ENCODE assay signal across 22 cellular contexts in genomic region chr14:68559949-68560348, GRCh38.
DNase-seq lines count a peak whose midpoint lies in the region; ATAC-seq, FAIRE-seq and TF ChIP-seq lines count a peak whose summit lies in the region.
"Had no signal": no experiment of that assay in that cellular context is flagged by ENCODE, and none has a peak within 500 bp of the region (broad histone marks: within the 10 kb centered on the region; RNA-seq: fewer than 3 reads in every experiment).

No MANE protein-coding gene starts in this region.

- intact Hi-C loops in HepG2 (cut with micrococcal nuclease; ENCODE audit: unreplicated experiment), result loop anchor here (10.0 kb wide), 1 partner anchor 95 kb away; no protein-coding TSS in a partner anchor
- intact Hi-C loops in uterus (cut with DNase I; ENCODE audit: low total_unique reads), result no loop called here
- intact Hi-C loops in mucosa of descending colon (cut with DNase I, micrococcal nuclease), result no loop called here

- BruUV-seq in HepG2 (replicated peaks; lab: Mats Ljungman, UMichigan), result no TSS peak

- H3K4me3 ChIP-seq in liver (ENCODE audit: low read depth in 1 of 3, low read length in 3 of 3) (peak overlapping the region; percentile 53 to 70 (median 54)), HepG2 (replicated peaks in 1 of 3; ENCODE audit: insufficient read depth in 1 of 3, low read depth in 2 of 3, low read length in 3 of 3) (no peak overlapping the region), trophoblast cell (ENCODE audit: low read depth, low read length) (no peak overlapping the region), uterus (no peak overlapping the region), mucosa of descending colon (no peak overlapping the region), right atrium auricular region (no peak overlapping the region)
- H3K4me3 ChIP-seq: BLaER1 treated with 17β-estradiol and CSF1 and Interleukin-3, amounts not matched to agents 10 nM and 100 nM; GM23248 had no signal

- H3K4me1 ChIP-seq in liver (ENCODE audit: control insufficient read depth in 4 of 4, insufficient read depth in 4 of 4, low read length in 3 of 4) (peaks cover 14 to 45% (median 29%) of the 10 kb centered on the region in 4 donors), HepG2 (ENCODE audit: insufficient read depth, low read length) (peaks cover 47% of the 10 kb centered on the region), trophoblast cell (ENCODE audit: control insufficient read depth in 1 of 2, insufficient read depth in 2 of 2, low read length in 2 of 2) (peaks cover 30 to 37% of the 10 kb centered on the region in 2 experiments), uterus (peaks cover 14 to 30% of the 10 kb centered on the region in 2 donors), mucosa of descending colon (ENCODE audit: low read depth) (peaks cover 7% of the 10 kb centered on the region), right atrium auricular region (peaks cover 0 to 30% of the 10 kb centered on the region in 2 donors)

- H3K9me3 ChIP-seq in liver (ENCODE audit: control insufficient read depth in 4 of 4, low read length in 3 of 4) (no peaks in the 10 kb centered on the region), HepG2 (ENCODE audit: low read length) (no peaks in the 10 kb centered on the region), trophoblast cell (ENCODE audit: insufficient read depth, low read depth, low read length) (no peaks in the 10 kb centered on the region), uterus (no peaks in the 10 kb centered on the region), mucosa of descending colon (no peaks in the 10 kb centered on the region), right atrium auricular region (no peaks in the 10 kb centered on the region)

- H3K23ac ChIP-seq in trophoblast cell (ENCODE audit: low read length), result no peak overlapping the region

- no peak overlapping the region for H2BK5ac ChIP-seq in trophoblast cell (ENCODE audit: low read depth, low read length, poor library complexity)

- no peak for DNase-seq in HepG2 (ENCODE audit: low spot score)
- no peak for DNase-seq in mesothelial cell of epicardium (ENCODE audit: low spot score in 2 of 2, unreplicated experiment in 2 of 2)
- no peak for DNase-seq in trophoblast cell
- DNase-seq in uterus, result no peak
- DNase-seq in mucosa of descending colon, result no peak
- no peak for DNase-seq in KG1 (lab: John Stamatoyannopoulos, UW)
- DNase-seq in right atrium auricular region (ENCODE audit: low spot score), result no peak
- DNase-seq: 8988T; CD8-positive, alpha-beta T cell; COR-L47; GM23248; HFFc6 had no signal

- peak overlapping the region; percentile 57 for H3K18ac ChIP-seq in trophoblast cell (ENCODE audit: low read length)

- peak overlapping the region; percentile 37 to 67 for H3K9ac ChIP-seq in liver (ENCODE audit: low read depth in 1 of 2, low read length in 2 of 2)
- no peak overlapping the region for H3K9ac ChIP-seq in HepG2 (ENCODE audit: insufficient read depth, low read depth, low read length)
- H3K9ac ChIP-seq in trophoblast cell (ENCODE audit: low read length), result no peak overlapping the region
- H3K9ac ChIP-seq: BLaER1 treated with 17β-estradiol and CSF1 and Interleukin-3, amounts not matched to agents 10 nM and 100 nM; GM23248 had no signal

- no peak for ATAC-seq in HepG2
- no peak for ATAC-seq in mucosa of descending colon
- ATAC-seq: CD8-positive, alpha-beta T cell; HCT116 had no signal

- H3K4me1 Mint-ChIP-seq in mesothelial cell of epicardium, result peaks cover 48% of the 10 kb centered on the region

- TF ChIP-seq POLR2A in HepG2 (IDR thresholded peaks at IDR 0.05; ENCODE audit: insufficient read depth in 1 of 2, low read depth in 2 of 2, low read length in 2 of 2) (no peak), uterus (IDR thresholded peaks at IDR 0.05) (no peak)

- H4K91ac ChIP-seq in trophoblast cell (ENCODE audit: low read depth, low read length), result peak overlapping the region; percentile 50

- peak overlapping the region; percentile 26 for H2AK5ac ChIP-seq in trophoblast cell (ENCODE audit: low read length)

- no peaks in the 10 kb centered on the region for H3K79me2 ChIP-seq in HepG2 (ENCODE audit: insufficient read depth, low read length)
- peaks cover 7% of the 10 kb centered on the region for H3K79me2 ChIP-seq in trophoblast cell (ENCODE audit: control insufficient read depth, insufficient read depth, low read length, poor library complexity)

- FAIRE-seq in HepG2 (lab: Jason Lieb, UNC), result no peak
- FAIRE-seq: D721Med, G401.6, GM12891, GM19239, H54 had no signal

- in situ Hi-C loops in HepG2 (cut with HindIII; ENCODE audit: extremely low pct_ligation_motif_present, low pct_unique_long_range_greater_than_20kb), result no loop called here

- H3K4me2 ChIP-seq in HepG2 (ENCODE audit: low read depth, low read length), result no peak overlapping the region
- no peak overlapping the region for H3K4me2 ChIP-seq in trophoblast cell (ENCODE audit: low read length)

- H2AFZ ChIP-seq in HepG2 (ENCODE audit: low read length) (no peak overlapping the region), trophoblast cell (ENCODE audit: insufficient read depth, low read length, poor library complexity) (no peak overlapping the region)
- H2AFZ ChIP-seq: GM23248 had no signal

- peak overlapping the region; percentile 59 for H3K27ac Mint-ChIP-seq in mesothelial cell of epicardium
- H3K27ac Mint-ChIP-seq: B cell; CD8-positive, alpha-beta T cell; HFFc6 had no signal

- no peak overlapping the region for H3K14ac ChIP-seq in trophoblast cell (ENCODE audit: low read length)

- TF ChIP-seq EP300 in HepG2 (IDR thresholded peaks at IDR 0.05; ENCODE audit: low read depth in 2 of 2, low read length in 2 of 2) (no peak), HepG2 (CRISPR knock-in tag; IDR thresholded peaks at IDR 0.05; ENCODE audit: borderline replicate concordance) (no peak)

- H2BK12ac ChIP-seq in trophoblast cell (ENCODE audit: low read length), result no peak overlapping the region

- peak; percentile 51 to 55 for TF ChIP-seq RAD21 in liver (IDR thresholded peaks at IDR 0.05)
- TF ChIP-seq RAD21 in HepG2 (CRISPR knock-in tag; IDR thresholded peaks at IDR 0.05), result no peak

- H3K27ac ChIP-seq in liver (ENCODE audit: low read depth in 1 of 2, low read length in 2 of 2) (peak overlapping the region; percentile 73 to 85), HepG2 (ENCODE audit: extremely low read length, insufficient read depth, low read length) (no peak overlapping the region), trophoblast cell (ENCODE audit: low read depth, low read length) (no peak overlapping the region), uterus (peak overlapping the region; percentile 88 to 95), right atrium auricular region (no peak overlapping the region)
- H3K27ac ChIP-seq: GM23248 had no signal

- H4K20me1 ChIP-seq in HepG2 (ENCODE audit: insufficient read depth, low read length), result no peaks in the 10 kb centered on the region
- H4K20me1 ChIP-seq: BLaER1 treated with 17β-estradiol and CSF1 and Interleukin-3, amounts not matched to agents 10 nM and 100 nM had no signal

- no peak overlapping the region for H4K8ac ChIP-seq in trophoblast cell (ENCODE audit: low read depth, low read length)

- H3K27me3 ChIP-seq in liver (ENCODE audit: control insufficient read depth in 4 of 4, insufficient read depth in 4 of 4, low read length in 3 of 4) (no peaks in the 10 kb centered on the region), HepG2 (ENCODE audit: control insufficient read depth in 1 of 2, insufficient read depth in 2 of 2, low read length in 2 of 2) (no peaks in the 10 kb centered on the region), trophoblast cell (ENCODE audit: insufficient read depth, low read length) (no peaks in the 10 kb centered on the region), uterus (no peaks in the 10 kb centered on the region), right atrium auricular region (no peaks in the 10 kb centered on the region)
- H3K27me3 ChIP-seq: BLaER1 treated with 17β-estradiol and CSF1 and Interleukin-3, amounts not matched to agents 10 nM and 100 nM had no signal

- H3K36me3 ChIP-seq in liver (ENCODE audit: control insufficient read depth in 4 of 4, insufficient read depth in 3 of 4, low read depth in 1 of 4, low read length in 3 of 4), result no peaks in the 10 kb centered on the region
- H3K36me3 ChIP-seq in HepG2 (replicated peaks in 1 of 2; ENCODE audit: control insufficient read depth in 1 of 2, insufficient read depth in 2 of 2, low read length in 2 of 2), result no peaks in the 10 kb centered on the region
- no peaks in the 10 kb centered on the region for H3K36me3 ChIP-seq in trophoblast cell (ENCODE audit: control insufficient read depth in 1 of 2, insufficient read depth in 2 of 2, low read length in 2 of 2)
- no peaks in the 10 kb centered on the region for H3K36me3 ChIP-seq in uterus
- H3K36me3 ChIP-seq in mucosa of descending colon (ENCODE audit: low read depth), result no peaks in the 10 kb centered on the region
- no peaks in the 10 kb centered on the region for H3K36me3 ChIP-seq in right atrium auricular region

- WGBS in liver, result 39% methylated on average over 5 of the region's 5 CpGs
- WGBS in HepG2 (ENCODE audit: low lambda C conversion rate), result 68% methylated on average over 5 of the region's 5 CpGs
- WGBS in trophoblast cell (ENCODE audit: extremely low coverage, insufficient coverage, insufficient read length), result no CpG with 5 or more reads among the region's 5 CpGs

- H2BK120ac ChIP-seq in trophoblast cell (ENCODE audit: insufficient read depth, low read length, poor library complexity), result no peak overlapping the region

- no peaks in the 10 kb centered on the region for H3K27me3 Mint-ChIP-seq in mesothelial cell of epicardium (ENCODE audit: low read depth)
- H3K27me3 Mint-ChIP-seq: B cell, IgD-negative memory B cell had no signal

- no peak overlapping the region for H3K4me3 Mint-ChIP-seq in mesothelial cell of epicardium
- H3K4me3 Mint-ChIP-seq: B cell; CD8-positive, alpha-beta T cell; HFFc6; IgD-negative memory B cell had no signal

- no peak overlapping the region for H4K12ac ChIP-seq in trophoblast cell (ENCODE audit: low read depth, low read length)

- peaks cover 39% of the 10 kb centered on the region for H3K79me1 ChIP-seq in trophoblast cell (ENCODE audit: low read length)

- H3K4ac ChIP-seq in trophoblast cell (ENCODE audit: low read depth, low read length), result no peak overlapping the region

- peaks cover 5% of the 10 kb centered on the region for H3K36me3 Mint-ChIP-seq in mesothelial cell of epicardium
- H3K36me3 Mint-ChIP-seq: CD8-positive, alpha-beta T cell had no signal

- H3K9me3 Mint-ChIP-seq in mesothelial cell of epicardium, result no peaks in the 10 kb centered on the region
- H3K9me3 Mint-ChIP-seq: CD8-positive, alpha-beta T cell; HFFc6; IgD-negative memory B cell had no signal

- TF ChIP-seq CTCF in liver (IDR thresholded peaks at IDR 0.05; ENCODE audit: low read depth, low read length, missing input control), result peak; percentile 1
- no peak for TF ChIP-seq CTCF in HepG2 (CRISPR knock-in tag; IDR thresholded peaks at IDR 0.05)
- TF ChIP-seq CTCF in mesothelial cell of epicardium (IDR thresholded peaks at IDR 0.05; ENCODE audit: unreplicated experiment), result no peak
- no peak for TF ChIP-seq CTCF in uterus (IDR thresholded peaks at IDR 0.05)
- TF ChIP-seq CTCF in mucosa of descending colon (IDR thresholded peaks at IDR 0.05), result no peak
- TF ChIP-seq CTCF in right atrium auricular region (IDR thresholded peaks at IDR 0.05), result no peak

- CTCF ChIA-PET in HepG2 (lab: Yijun Ruan, JAX; ENCODE audit: low intra/inter-chr PET ratio, low total read pairs), result no interaction called here

- POLR2A ChIA-PET in HepG2 (lab: Yijun Ruan, JAX), result no interaction called here

TF ChIP-seq in liver, 16 proteins besides CTCF, POLR2A, EP300 and RAD21 (continues in another document):
- peak; percentile 66 for TF ChIP-seq YY1 (IDR thresholded peaks at IDR 0.05)

Comparison
In these comparisons a context has a peak if more than half of its experiments do, and no peak if none do; other contexts are left out.
1. H3K27ac ChIP-seq: peak in liver (2 of 2) and uterus (2 of 2); none in HepG2 (single experiment), trophoblast cell (single experiment) and right atrium auricular region (0 of 2).
2. H3K4me3 ChIP-seq: peak in liver (3 of 3); none in HepG2 (0 of 3), trophoblast cell (single experiment), uterus (0 of 2), mucosa of descending colon (single experiment) and right atrium auricular region (0 of 2).
3. H3K9ac ChIP-seq: peak in liver (2 of 2); none in HepG2 (single experiment) and trophoblast cell (single experiment).